In the genomic region with DNA sequence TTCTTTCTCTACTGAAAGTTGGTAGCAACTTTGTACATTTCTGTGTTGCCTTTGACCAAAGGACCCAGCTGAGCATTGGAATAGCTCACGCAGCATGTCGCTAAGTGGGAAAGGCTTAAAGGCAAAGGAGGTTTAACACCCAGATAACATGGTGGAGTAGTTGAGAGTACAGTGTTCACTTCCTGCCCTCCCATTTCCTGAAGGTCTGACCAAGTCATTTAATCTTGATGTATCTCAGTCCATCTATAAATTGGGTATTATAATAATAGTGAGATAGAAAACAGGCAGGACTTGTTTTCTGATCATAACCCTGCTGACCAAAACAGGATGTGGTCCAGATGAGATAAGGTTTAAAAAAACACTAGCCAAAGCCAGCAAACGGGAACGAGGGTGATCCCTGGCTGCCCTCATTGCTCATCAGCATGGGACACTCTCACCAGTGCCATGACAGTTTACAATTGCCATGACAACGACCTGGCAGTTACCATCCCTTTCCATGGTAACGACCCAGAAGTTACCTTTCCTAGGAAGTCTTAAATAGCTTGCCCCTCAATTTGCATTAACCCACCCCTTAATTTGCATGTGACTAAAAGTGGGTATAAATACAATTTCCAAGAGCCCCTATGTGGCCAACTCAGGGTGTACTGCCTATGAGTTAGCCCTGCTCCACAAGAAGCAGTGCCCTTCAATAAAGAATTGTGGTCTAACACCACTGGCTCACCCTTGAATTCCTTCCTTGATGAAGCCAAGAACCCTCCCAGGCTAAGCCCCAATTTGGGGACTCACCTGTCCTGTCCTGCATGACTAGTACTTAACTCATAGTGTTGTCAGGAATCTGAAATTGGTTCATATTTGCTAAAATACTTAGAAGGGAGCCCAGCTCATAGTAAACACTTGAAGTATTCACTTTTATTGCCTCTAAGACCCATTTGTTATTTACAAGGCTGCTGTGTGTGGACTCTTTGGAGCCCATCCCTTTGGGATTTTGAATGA, we compare ENCODE assay signal across 12 cellular contexts. TPM values are rescaled to one million over a fixed set of nuclear protein-coding genes. Genes with fewer than 3 reads are reported as not detected.
DNase-seq lines count a peak whose midpoint lies in the region; ATAC-seq and TF ChIP-seq lines count a peak whose summit lies in the region.
"Had no signal": no experiment of that assay in that cellular context is flagged by ENCODE, and none has a peak within 500 bp of the region (broad histone marks: within the 10 kb centered on the region; RNA-seq: fewer than 3 reads in every experiment).

No MANE protein-coding gene starts in this region.

- H3K9me3 Mint-ChIP-seq in CD14-positive monocyte: peaks cover 0 to 2% (median 0%) of the 10 kb centered on the region in 7 donors
- no peaks in the 10 kb centered on the region for H3K9me3 Mint-ChIP-seq in activated T-helper 17 cell treated with anti-CD3 and anti-CD28 coated beads, Interleukin-2, amount 50 U/mL, for 72 hours

- H3K36me3 Mint-ChIP-seq in CD14-positive monocyte: no peaks in the 10 kb centered on the region
- H3K36me3 Mint-ChIP-seq in activated T-helper 17 cell treated with anti-CD3 and anti-CD28 coated beads, Interleukin-2, amount 50 U/mL, for 72 hours (ENCODE audit: low read depth): no peaks in the 10 kb centered on the region

- no peak overlapping the region for H3K4me3 Mint-ChIP-seq in CD14-positive monocyte
- no peak overlapping the region for H3K4me3 Mint-ChIP-seq in activated T-helper 17 cell treated with anti-CD3 and anti-CD28 coated beads, Interleukin-2, amount 50 U/mL, for 72 hours

- ATAC-seq in activated T-helper 17 cell treated with anti-CD3 and anti-CD28 coated beads, Interleukin-2, amount 50 U/mL, for 72 hours (replicated peaks): peak; percentile 39
- ATAC-seq in left lobe of liver (peak; percentile 51), GM19397 (IDR thresholded peaks at IDR 0.05; ENCODE audit: unreplicated experiment) (no peak)
- ATAC-seq: left colon had no signal

- H3K4me1 Mint-ChIP-seq in CD14-positive monocyte: peaks cover 34% of the 10 kb centered on the region
- no peaks in the 10 kb centered on the region for H3K4me1 Mint-ChIP-seq in activated T-helper 17 cell treated with anti-CD3 and anti-CD28 coated beads, Interleukin-2, amount 50 U/mL, for 72 hours

- H3K27me3 Mint-ChIP-seq in CD14-positive monocyte (ENCODE audit: low read depth in 3 of 3): peaks cover 0 to 2% (median 2%) of the 10 kb centered on the region in 3 donors
- peaks cover 15% of the 10 kb centered on the region for H3K27me3 Mint-ChIP-seq in activated T-helper 17 cell treated with anti-CD3 and anti-CD28 coated beads, Interleukin-2, amount 50 U/mL, for 72 hours
- H3K27me3 Mint-ChIP-seq: progenitor cell of endocrine pancreas had no signal

- intact Hi-C loops in CD14-positive monocyte (cut with micrococcal nuclease): no loop called here

- peak; percentile 79 for DNase-seq in CD14-positive monocyte (ENCODE audit: low spot score)
- peak; percentile 74 for DNase-seq in HT1080 (ENCODE audit: low read depth)
- DNase-seq in left lobe of liver (ENCODE audit: low spot score): no peak
- no peak for DNase-seq in activated CD4-positive, alpha-beta T cell treated with anti-CD3 and anti-CD28 coated beads for 4 hours
- no peak for DNase-seq in D341Med (ENCODE audit: low spot score)
- no peak for DNase-seq in NCI-H2107 treated with DMSO at 0.1 percent for 48 hours (lab: John Stamatoyannopoulos, UW; ENCODE audit: unreplicated experiment)
- DNase-seq: NCI-H187 treated with DMSO at 0.1 percent for 48 hours had no signal

- H3K27ac Mint-ChIP-seq in CD14-positive monocyte: peak overlapping the region in 1 of 7 donors; percentile 31
- no peak overlapping the region for H3K27ac Mint-ChIP-seq in activated T-helper 17 cell treated with anti-CD3 and anti-CD28 coated beads, Interleukin-2, amount 50 U/mL, for 72 hours
- H3K27ac Mint-ChIP-seq: progenitor cell of endocrine pancreas had no signal

- no peak for TF ChIP-seq CTCF in CD14-positive monocyte (IDR thresholded peaks at IDR 0.05)

RNA-seq across cellular contexts. Expression of a gene that starts 28.4 kb away (rescaled TPM):
- under 1 TPM in 1 of 2 donors, not detected in 1; 0.69 TPM for polyA plus RNA-seq in CD14-positive monocyte
- total RNA-seq in HT1080 (2014; rRNA removed; shearing (Covaris generic)): 0.87 and 1.4 TPM in 2 replicates
- polyA plus RNA-seq in HT1080 (2015; cell fraction: cytosol; rRNA removed): 0.20 and 0.45 TPM in 2 replicates
- polyA plus RNA-seq in HT1080 (2015; cell fraction: nucleus; rRNA removed): 0.74 TPM in 2 replicates
- not detected for total RNA-seq in activated T-helper 17 cell treated with anti-CD3 and anti-CD28 coated beads, Interleukin-2, amount 50 U/mL, for 72 hours
- not detected for total RNA-seq in left lobe of liver
- polyA plus RNA-seq: BJ had no signal

Comparison
In these comparisons a context has a peak if more than half of its experiments do, and no peak if none do; other contexts are left out.
1. DNase-seq: peak in CD14-positive monocyte (single experiment) and HT1080 (single experiment); none in left lobe of liver (single experiment), activated CD4-positive, alpha-beta T cell treated with anti-CD3 and anti-CD28 coated beads for 4 hours (0 of 2), D341Med (single experiment) and NCI-H2107 treated with DMSO at 0.1 percent for 48 hours (single experiment).